9 cellular contexts compared by ENCODE assay signal in the genomic region with DNA sequence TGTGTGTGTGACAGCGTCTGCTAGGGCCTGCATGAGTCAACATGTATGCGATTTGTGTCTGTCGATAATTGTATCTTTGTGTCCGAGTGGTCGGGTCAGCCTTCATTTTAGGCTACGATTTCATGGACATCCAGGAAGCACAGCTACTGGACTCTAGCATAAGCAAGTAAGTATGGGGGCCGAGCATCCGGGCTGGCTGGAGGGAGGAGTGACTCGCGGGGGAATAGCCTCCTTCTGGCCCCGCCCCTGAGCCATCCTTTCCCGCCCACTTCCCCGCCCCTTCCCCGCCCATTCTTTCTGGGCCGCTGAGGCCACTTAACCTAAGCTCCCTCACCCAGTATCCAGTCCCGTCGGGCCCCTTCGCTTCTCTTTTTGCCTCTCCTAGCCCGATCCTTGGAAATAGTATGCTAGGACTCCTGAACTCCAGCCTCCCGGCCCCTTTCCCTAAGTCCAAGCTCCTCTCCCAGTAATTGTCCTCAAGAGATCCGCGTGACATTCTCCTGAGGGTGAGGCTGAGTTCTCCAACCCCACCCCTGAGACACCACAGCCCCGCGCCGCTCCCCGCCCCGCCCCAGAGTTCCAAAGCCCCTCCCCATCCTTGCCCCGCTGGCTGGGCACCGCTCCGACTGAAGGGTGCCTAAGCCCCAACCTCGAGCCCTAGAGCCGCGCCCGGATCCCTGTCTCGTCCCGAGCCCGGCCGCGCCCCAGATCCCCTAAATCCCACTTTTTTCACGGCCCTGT. TPM values are rescaled to one million over a fixed set of nuclear protein-coding genes. Genes with fewer than 3 reads are reported as not detected.
DNase-seq lines count a peak whose midpoint lies in the region; ATAC-seq and TF ChIP-seq lines count a peak whose summit lies in the region.
"Had no signal": no experiment of that assay in that cellular context is flagged by ENCODE, and none has a peak within 500 bp of the region (broad histone marks: within the 10 kb centered on the region; RNA-seq: fewer than 3 reads in every experiment).

No MANE protein-coding gene starts in this region.

- no peaks in the 10 kb centered on the region for H3K9me3 ChIP-seq in CD4-positive, alpha-beta T cell (ENCODE audit: control insufficient read depth, low read length)
- H3K9me3 ChIP-seq in ascending aorta (no peaks in the 10 kb centered on the region), aorta (ENCODE audit: control insufficient read depth, low read length) (no peaks in the 10 kb centered on the region)

- DNase-seq in CD4-positive, alpha-beta T cell, result peak; percentile 62 to 82 (median 71)
- DNase-seq in NCI-H1694 (lab: John Stamatoyannopoulos, UW), result peak; percentile 75
- peak; percentile 63 for DNase-seq in T-helper 2 cell treated with Interferon-gamma antibody and Interleukin-4, amounts not matched to agents 5 μg/mL and 100 μg/mL, for 36 hours (ENCODE audit: low spot score)
- DNase-seq in ascending aorta (ENCODE audit: low spot score in 2 of 2), result peak; percentile 66 to 95
- peak; percentile 95 for DNase-seq in hepatic stellate cell (ENCODE audit: low spot score)
- DNase-seq in putamen (ENCODE audit: low spot score), result peak; percentile 76
- DNase-seq in aorta, result peak; percentile 92 to 97

- H3K9me3 Mint-ChIP-seq in CD4-positive, alpha-beta T cell, result no peaks in the 10 kb centered on the region
- no peaks in the 10 kb centered on the region for H3K9me3 Mint-ChIP-seq in T-helper 2 cell treated with Interferon-gamma antibody and Interleukin-4, amounts not matched to agents 5 μg/mL and 100 μg/mL, for 36 hours

- peaks cover 49% of the 10 kb centered on the region for H3K4me1 Mint-ChIP-seq in CD4-positive, alpha-beta T cell (ENCODE audit: low read depth)
- peaks cover 28% of the 10 kb centered on the region for H3K4me1 Mint-ChIP-seq in T-helper 2 cell treated with Interferon-gamma antibody and Interleukin-4, amounts not matched to agents 5 μg/mL and 100 μg/mL, for 36 hours (ENCODE audit: low read depth)

- H3K4me3 ChIP-seq in ascending aorta, result peak overlapping the region; percentile 70 to 96
- H3K4me3 ChIP-seq in aorta (ENCODE audit: low read length in 2 of 2), result peak overlapping the region; percentile 82 to 87

- H3K27ac ChIP-seq in CD4-positive, alpha-beta T cell (ENCODE audit: low read depth, low read length), result no peak overlapping the region
- H3K27ac ChIP-seq in ascending aorta (peak overlapping the region; percentile 97 to 99), aorta (ENCODE audit: low read depth in 1 of 2, low read length in 2 of 2) (peak overlapping the region; percentile 45 to 93)

- TF ChIP-seq CTCF in CD4-positive, alpha-beta T cell (IDR thresholded peaks at IDR 0.05), result no peak
- TF ChIP-seq CTCF in ascending aorta (IDR thresholded peaks at IDR 0.05), result no peak

- H3K36me3 Mint-ChIP-seq in CD4-positive, alpha-beta T cell (ENCODE audit: low read depth), result no peaks in the 10 kb centered on the region
- no peaks in the 10 kb centered on the region for H3K36me3 Mint-ChIP-seq in T-helper 2 cell treated with Interferon-gamma antibody and Interleukin-4, amounts not matched to agents 5 μg/mL and 100 μg/mL, for 36 hours (ENCODE audit: low read depth)

- no peaks in the 10 kb centered on the region for H3K27me3 Mint-ChIP-seq in CD4-positive, alpha-beta T cell
- H3K27me3 Mint-ChIP-seq in T-helper 2 cell treated with Interferon-gamma antibody and Interleukin-4, amounts not matched to agents 5 μg/mL and 100 μg/mL, for 36 hours (ENCODE audit: low read depth), result no peaks in the 10 kb centered on the region

- H3K36me3 ChIP-seq in ascending aorta (peaks cover 39 to 44% of the 10 kb centered on the region in 2 donors), aorta (ENCODE audit: control insufficient read depth in 1 of 2, insufficient read depth in 2 of 2, low read length in 1 of 2) (peaks cover 0 to 5% of the 10 kb centered on the region in 2 donors)

- intact Hi-C loops in CD4-positive, alpha-beta T cell (cut with DNase I, micrococcal nuclease), result loop anchor here (2.0 to 5.0 kb wide), 3 partner anchors 23 to 43 kb away; a partner anchor contains a TSS
- intact Hi-C loops in ascending aorta (cut with DNase I), result loop anchor here (1.0 to 10.0 kb wide), 6 partner anchors 27 to 1759 kb away; a partner anchor contains a TSS
- intact Hi-C loops in aorta (cut with DNase I), result loop anchor here (1.0 to 2.0 kb wide), 2 partner anchors 43 kb away; a partner anchor contains a TSS

- H3K4me1 ChIP-seq in ascending aorta (peaks cover 21 to 23% of the 10 kb centered on the region in 2 donors), aorta (ENCODE audit: control insufficient read depth in 1 of 2, insufficient read depth in 2 of 2, low read length in 2 of 2) (no peaks in the 10 kb centered on the region)

- peak overlapping the region; percentile 43 for H3K27ac Mint-ChIP-seq in CD4-positive, alpha-beta T cell
- peak overlapping the region; percentile 90 for H3K27ac Mint-ChIP-seq in T-helper 2 cell treated with Interferon-gamma antibody and Interleukin-4, amounts not matched to agents 5 μg/mL and 100 μg/mL, for 36 hours

- CTCF ChIA-PET in CD4-positive, alpha-beta T cell (lab: Charles Lee), result interaction anchor here (0.5 to 3.3 kb wide), 21 partner anchors 9 to 864 kb away, joined by 3 to 33 read pairs (median 4); no protein-coding TSS in a partner anchor

- 1 to 2% methylated on average over 40 of the region's 40 CpGs for WGBS in aorta, 2 donors

- ATAC-seq in CD4-positive, alpha-beta T cell (ENCODE audit: poor library complexity), result peak; percentile 72
- ATAC-seq in GM21717 (IDR thresholded peaks at IDR 0.05; ENCODE audit: unreplicated experiment) (peak; percentile 28), aorta (ENCODE audit: low FRiP score) (peak; percentile 91)

- H3K4me3 Mint-ChIP-seq in CD4-positive, alpha-beta T cell, result peak overlapping the region; percentile 88
- H3K4me3 Mint-ChIP-seq in T-helper 2 cell treated with Interferon-gamma antibody and Interleukin-4, amounts not matched to agents 5 μg/mL and 100 μg/mL, for 36 hours, result peak overlapping the region; percentile 94

- H3K27me3 ChIP-seq in CD4-positive, alpha-beta T cell (ENCODE audit: control insufficient read depth, insufficient read depth, low read length), result no peaks in the 10 kb centered on the region
- H3K27me3 ChIP-seq in ascending aorta (no peaks in the 10 kb centered on the region), aorta (ENCODE audit: control insufficient read depth in 1 of 2, insufficient read depth in 2 of 2, low read length in 1 of 2) (no peaks in the 10 kb centered on the region)

- POLR2A ChIA-PET in CD4-positive, alpha-beta T cell (lab: Charles Lee), result interaction anchor here (0.5 to 2.5 kb wide), 13 partner anchors 9 to 1620 kb away, joined by 3 to 30 read pairs (median 3); a partner anchor contains a TSS

RNA-seq across cellular contexts. Expression of a gene that starts 1.2 kb away (rescaled TPM):
- total RNA-seq in CD4-positive, alpha-beta T cell, result 1 to 10 TPM; 8.5 to 8.8 TPM
- total RNA-seq in ascending aorta (164 TPM), aorta (10 to 100 TPM; 84.8 to 90.3 TPM)
- polyA plus RNA-seq in aorta, result 100 to 1,000 TPM in 1 of 2 donors, 10 to 100 TPM in 1; 11.5 to 164 TPM

RNA-seq across cellular contexts. Expression of a gene that starts 9.1 kb away (rescaled TPM):
- not detected for total RNA-seq in CD4-positive, alpha-beta T cell
- 13.2 TPM for total RNA-seq in ascending aorta
- 10 to 100 TPM in 1 of 2 donors, 1 to 10 TPM in 1; 2.7 to 11.5 TPM for total RNA-seq in aorta
- polyA plus RNA-seq in aorta, result under 1 TPM; 0.15 to 0.50 TPM
- total RNA-seq: activated CD8-positive, alpha-beta memory T cell treated with anti-CD3 and anti-CD28 coated beads for 36 hours had no signal

RNA-seq across cellular contexts. Expression of a gene that starts 17.6 kb away (rescaled TPM):
- total RNA-seq in CD4-positive, alpha-beta T cell, result not detected
- not detected for total RNA-seq in ascending aorta
- total RNA-seq in aorta, result not detected
- not detected for polyA plus RNA-seq in aorta
- total RNA-seq: activated CD8-positive, alpha-beta memory T cell treated with anti-CD3 and anti-CD28 coated beads for 36 hours had no signal

RNA-seq across cellular contexts. Expression of a gene that starts 23.7 kb away (rescaled TPM):
- total RNA-seq in CD4-positive, alpha-beta T cell, result 100 to 1,000 TPM; 135 to 140 TPM
- total RNA-seq in ascending aorta, result 0.21 TPM
- 1 to 10 TPM; 1.8 to 3.7 TPM for total RNA-seq in aorta
- polyA plus RNA-seq in aorta, result 1 to 10 TPM in 1 of 2 donors, under 1 TPM in 1; 0.75 to 1.2 TPM

RNA-seq across cellular contexts. Expression of a gene that starts 26.9 kb away (rescaled TPM):
- under 1 TPM; 0.14 to 0.19 TPM for total RNA-seq in CD4-positive, alpha-beta T cell
- total RNA-seq in ascending aorta, result 2.0 TPM
- under 1 TPM; 0.68 to 0.93 TPM for total RNA-seq in aorta
- polyA plus RNA-seq in aorta, result under 1 TPM in 1 of 2 donors, not detected in 1; 0.20 TPM

Comparison
In these comparisons a context has a peak if more than half of its experiments do, and no peak if none do; other contexts are left out.
1. ATAC-seq: peak in every context shown above with its lines; median percentile 91 in aorta; 72 in CD4-positive, alpha-beta T cell; 28 in GM21717.
2. RNA of a gene that starts 1.2 kb away (total RNA-seq): 164 TPM in ascending aorta (single experiment) and 84.8 to 90.3 TPM in aorta; 8.5 to 8.8 TPM in CD4-positive, alpha-beta T cell; every median in the first group is over 4 times any median in the second.
3. Peak in every context shown above with its lines, with median percentiles within 50 percentile points of each other: DNase-seq.